8 cellular contexts compared by ENCODE assay signal in genomic region chr14:83463500-83464098, GRCh38.
DNase-seq lines count a peak whose midpoint lies in the region; ATAC-seq and TF ChIP-seq lines count a peak whose summit lies in the region.

No MANE protein-coding gene starts in this region.

- H3K36me3 ChIP-seq in HCT116 (ENCODE audit: control insufficient read depth in 1 of 2, insufficient read depth in 2 of 2, low read length in 2 of 2), result no peaks in the 10 kb centered on the region
- no peaks in the 10 kb centered on the region for H3K36me3 ChIP-seq in liver (ENCODE audit: control insufficient read depth in 4 of 4, insufficient read depth in 3 of 4, low read depth in 1 of 4, low read length in 3 of 4)
- no peaks in the 10 kb centered on the region for H3K36me3 ChIP-seq in gastrocnemius medialis

- in situ Hi-C loops in T47D (cut with HindIII; ENCODE audit: low pct_unique_long_range_greater_than_20kb, low sequenced_read_pairs), result no loop called here
- in situ Hi-C loops in gastrocnemius medialis (cut with MboI; ENCODE audit: low sequenced_read_pairs in 4 of 4), result no loop called here

- no peak overlapping the region for H3K27ac ChIP-seq in HCT116 (ENCODE audit: low read depth, low read length)
- H3K27ac ChIP-seq in liver (ENCODE audit: low read depth in 1 of 2, low read length in 2 of 2), result no peak overlapping the region
- no peak overlapping the region for H3K27ac ChIP-seq in gastrocnemius medialis

- TF ChIP-seq RAD21 in HCT116 (IDR thresholded peaks at IDR 0.05; ENCODE audit: low read depth) (no peak), liver (IDR thresholded peaks at IDR 0.05) (peak; percentile 68 to 69)

- WGBS in liver, result 49% methylated on average over 4 of the region's 4 CpGs

- H3K27me3 ChIP-seq in HCT116 (ENCODE audit: insufficient read depth, low read length) (no peaks in the 10 kb centered on the region), liver (ENCODE audit: control insufficient read depth in 4 of 4, insufficient read depth in 4 of 4, low read length in 3 of 4) (no peaks in the 10 kb centered on the region), gastrocnemius medialis (no peaks in the 10 kb centered on the region)

- H3K4me3 ChIP-seq in HCT116 (replicated peaks in 1 of 2; ENCODE audit: low read depth in 1 of 2, low read length in 2 of 2), result no peak overlapping the region
- H3K4me3 ChIP-seq in liver (ENCODE audit: low read depth in 1 of 3, low read length in 3 of 3), result no peak overlapping the region
- H3K4me3 ChIP-seq in gastrocnemius medialis, result no peak overlapping the region

- POLR2A ChIA-PET in HCT116 (lab: Charles Lee), result no interaction called here

- peak in 2 of 3 experiments; percentile 33 to 49; a peak in 3 of 6 replicates for TF ChIP-seq CTCF in HCT116 (IDR thresholded peaks at IDR 0.05 in 2 of 3, conservative IDR thresholded peaks at IDR 0.05 in 1 of 3; ENCODE audit: borderline replicate concordance in 1 of 3, insufficient read depth in 1 of 3, low read depth in 2 of 3, low read length in 2 of 3)
- TF ChIP-seq CTCF in liver (IDR thresholded peaks at IDR 0.05; ENCODE audit: low read depth, low read length, missing input control), result peak; percentile 46
- TF ChIP-seq CTCF in gastrocnemius medialis (IDR thresholded peaks at IDR 0.05 in 4 of 5, conservative IDR thresholded peaks at IDR 0.05 in 1 of 5), result no peak

- H3K4me2 ChIP-seq in HCT116 (ENCODE audit: low read length), result no peak overlapping the region

- DNase-seq in DMS153 (lab: John Stamatoyannopoulos, UW) (peak; percentile 7), HCT116 (ENCODE audit: low read depth, low spot score) (no peak), NCI-H524 treated with DMSO at 0.1 percent for 48 hours (lab: John Stamatoyannopoulos, UW) (peak; percentile 35), T47D (ENCODE audit: low read depth in 1 of 2, low spot score in 1 of 2) (peak; percentile 15 to 87), gastrocnemius medialis (no peak)
- DNase-seq in stimulated activated CD4-positive, alpha-beta T cell treated with anti-CD3 and anti-CD28 coated beads, Interleukin-4, amount 100 ng/mL, for 24 hours, result no peak

- no peaks in the 10 kb centered on the region for H3K9me2 ChIP-seq in HCT116 (ENCODE audit: insufficient read depth)

- BruUV-seq in HCT116 (replicated peaks; lab: Mats Ljungman, UMichigan), result no TSS peak

- H3K79me2 ChIP-seq in HCT116 (ENCODE audit: insufficient read depth, low read length), result no peaks in the 10 kb centered on the region

- no peak overlapping the region for H2AFZ ChIP-seq in HCT116 (ENCODE audit: low read depth, low read length, poor library complexity, severe bottlenecking)

- CTCF ChIA-PET in HCT116 (lab: Charles Lee), result no interaction called here

- no peaks in the 10 kb centered on the region for H4K20me1 ChIP-seq in HCT116 (ENCODE audit: insufficient read depth)

- RAD21 ChIA-PET in HCT116 (lab: Charles Lee; ENCODE audit: low non-redundant PET in 1 of 2, low total read pairs in 2 of 2, uncharacterized antibody in 2 of 2, unreplicated experiment in 2 of 2), result no interaction called here

- TF ChIP-seq POLR2A in HCT116 (IDR thresholded peaks at IDR 0.05; ENCODE audit: borderline replicate concordance, extremely low read depth, insufficient read depth, insufficient read length) (no peak), gastrocnemius medialis (IDR thresholded peaks at IDR 0.05) (no peak)

- H3K9ac ChIP-seq in HCT116 (ENCODE audit: low read length) (no peak overlapping the region), liver (ENCODE audit: low read depth in 1 of 2, low read length in 2 of 2) (no peak overlapping the region)

- intact Hi-C loops in HCT116 (cut with micrococcal nuclease) (no loop called here), gastrocnemius medialis (cut with DNase I; ENCODE audit: low total_unique reads) (no loop called here)

- H3K4me1 ChIP-seq in HCT116 (ENCODE audit: control insufficient read depth in 1 of 2, insufficient read depth in 2 of 2, low read length in 2 of 2) (no peaks in the 10 kb centered on the region), liver (ENCODE audit: control insufficient read depth in 4 of 4, insufficient read depth in 4 of 4, low read length in 3 of 4) (no peaks in the 10 kb centered on the region), gastrocnemius medialis (no peaks in the 10 kb centered on the region)

- ATAC-seq in HCT116 (no peak), gastrocnemius medialis (no peak), HG02852 (IDR thresholded peaks at IDR 0.05; ENCODE audit: unreplicated experiment) (no peak)

- peaks cover 4 to 15% of the 10 kb centered on the region in 2 experiments; a peak in 2 of 4 replicates for H3K9me3 ChIP-seq in HCT116 (ENCODE audit: control insufficient read depth in 1 of 2, insufficient read depth in 1 of 2, low read depth in 1 of 2, low read length in 2 of 2)
- peaks cover 0 to 5% (median 3%) of the 10 kb centered on the region in 4 donors for H3K9me3 ChIP-seq in liver (ENCODE audit: control insufficient read depth in 4 of 4, low read length in 3 of 4)
- no peaks in the 10 kb centered on the region for H3K9me3 ChIP-seq in gastrocnemius medialis

TF ChIP-seq in HCT116, 20 proteins besides CTCF, POLR2A, EP300 and RAD21 (continues in another document):
- no peak for TF ChIP-seq SRF (IDR thresholded peaks at IDR 0.05; ENCODE audit: low read depth)
- no peak for TF ChIP-seq FOSL1 (IDR thresholded peaks at IDR 0.05; ENCODE audit: low read depth)
- no peak for TF ChIP-seq POLR2AphosphoS5 (IDR thresholded peaks at IDR 0.05; ENCODE audit: low read depth, low read length)
- TF ChIP-seq, protein P1, sequence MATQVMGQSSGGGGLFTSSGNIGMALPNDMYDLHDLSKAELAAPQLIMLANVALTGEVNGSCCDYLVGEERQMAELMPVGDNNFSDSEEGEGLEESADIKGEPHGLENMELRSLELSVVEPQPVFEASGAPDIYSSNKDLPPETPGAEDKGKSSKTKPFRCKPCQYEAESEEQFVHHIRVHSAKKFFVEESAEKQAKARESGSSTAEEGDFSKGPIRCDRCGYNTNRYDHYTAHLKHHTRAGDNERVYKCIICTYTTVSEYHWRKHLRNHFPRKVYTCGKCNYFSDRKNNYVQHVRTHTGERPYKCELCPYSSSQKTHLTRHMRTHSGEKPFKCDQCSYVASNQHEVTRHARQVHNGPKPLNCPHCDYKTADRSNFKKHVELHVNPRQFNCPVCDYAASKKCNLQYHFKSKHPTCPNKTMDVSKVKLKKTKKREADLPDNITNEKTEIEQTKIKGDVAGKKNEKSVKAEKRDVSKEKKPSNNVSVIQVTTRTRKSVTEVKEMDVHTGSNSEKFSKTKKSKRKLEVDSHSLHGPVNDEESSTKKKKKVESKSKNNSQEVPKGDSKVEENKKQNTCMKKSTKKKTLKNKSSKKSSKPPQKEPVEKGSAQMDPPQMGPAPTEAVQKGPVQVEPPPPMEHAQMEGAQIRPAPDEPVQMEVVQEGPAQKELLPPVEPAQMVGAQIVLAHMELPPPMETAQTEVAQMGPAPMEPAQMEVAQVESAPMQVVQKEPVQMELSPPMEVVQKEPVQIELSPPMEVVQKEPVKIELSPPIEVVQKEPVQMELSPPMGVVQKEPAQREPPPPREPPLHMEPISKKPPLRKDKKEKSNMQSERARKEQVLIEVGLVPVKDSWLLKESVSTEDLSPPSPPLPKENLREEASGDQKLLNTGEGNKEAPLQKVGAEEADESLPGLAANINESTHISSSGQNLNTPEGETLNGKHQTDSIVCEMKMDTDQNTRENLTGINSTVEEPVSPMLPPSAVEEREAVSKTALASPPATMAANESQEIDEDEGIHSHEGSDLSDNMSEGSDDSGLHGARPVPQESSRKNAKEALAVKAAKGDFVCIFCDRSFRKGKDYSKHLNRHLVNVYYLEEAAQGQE (IDR thresholded peaks at IDR 0.05; ENCODE audit: low read depth), result no peak
- no peak for TF ChIP-seq SP1 (IDR thresholded peaks at IDR 0.05; ENCODE audit: low read depth)
- no peak for TF ChIP-seq ELF1 (IDR thresholded peaks at IDR 0.05; ENCODE audit: borderline replicate concordance, low read depth)
- no peak for TF ChIP-seq YY1 (IDR thresholded peaks at IDR 0.05; ENCODE audit: extremely low read depth, insufficient replicate concordance, low read depth, low read length)
- TF ChIP-seq JUND (IDR thresholded peaks at IDR 0.05), result no peak
- TF ChIP-seq CEBPB (IDR thresholded peaks at IDR 0.05; ENCODE audit: low read depth), result no peak

TF ChIP-seq in liver, 16 proteins besides CTCF, POLR2A, EP300 and RAD21 (continues in another document):
- TF ChIP-seq HNF4A (conservative IDR thresholded peaks at IDR 0.05), result no peak
- no peak for TF ChIP-seq HNF4G (IDR thresholded peaks at IDR 0.05)
- TF ChIP-seq ZBTB33 (IDR thresholded peaks at IDR 0.05), result no peak
- TF ChIP-seq SP1 (IDR thresholded peaks at IDR 0.05), result no peak
- no peak for TF ChIP-seq EGR1 (IDR thresholded peaks at IDR 0.05; ENCODE audit: low read depth in 2 of 2)
- no peak for TF ChIP-seq RXRA (IDR thresholded peaks at IDR 0.05)
- no peak for TF ChIP-seq FOXA1 (IDR thresholded peaks at IDR 0.05)
- no peak for TF ChIP-seq ATF3 (IDR thresholded peaks at IDR 0.05)
- TF ChIP-seq GABPA (IDR thresholded peaks at IDR 0.05 in 1 of 2, conservative IDR thresholded peaks at IDR 0.05 in 1 of 2), result no peak
- TF ChIP-seq, protein P2, sequence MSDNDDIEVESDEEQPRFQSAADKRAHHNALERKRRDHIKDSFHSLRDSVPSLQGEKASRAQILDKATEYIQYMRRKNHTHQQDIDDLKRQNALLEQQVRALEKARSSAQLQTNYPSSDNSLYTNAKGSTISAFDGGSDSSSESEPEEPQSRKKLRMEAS (IDR thresholded peaks at IDR 0.05), result no peak
- TF ChIP-seq NR2F2 (IDR thresholded peaks at IDR 0.05), result no peak
- no peak for TF ChIP-seq FOXA2 (IDR thresholded peaks at IDR 0.05)
- no peak for TF ChIP-seq TAF1 (conservative IDR thresholded peaks at IDR 0.05)

Comparison
In these comparisons a context has a peak if more than half of its experiments do, and no peak if none do; other contexts are left out.
1. DNase-seq: peak in DMS153 (single experiment), NCI-H524 treated with DMSO at 0.1 percent for 48 hours (single experiment) and T47D (2 of 2); none in HCT116 (single experiment), gastrocnemius medialis (0 of 2) and stimulated activated CD4-positive, alpha-beta T cell treated with anti-CD3 and anti-CD28 coated beads, Interleukin-4, amount 100 ng/mL, for 24 hours (single experiment).
2. CTCF ChIP-seq: peak in HCT116 (2 of 3) and liver (single experiment); none in gastrocnemius medialis (0 of 5).